Comparison of ENCODE assay signal across 19 cellular contexts in genomic region chr12:130619378-130619970, GRCh38.
DNase-seq lines count a peak whose midpoint lies in the region; ATAC-seq, FAIRE-seq and TF ChIP-seq lines count a peak whose summit lies in the region.
"Had no signal": no experiment of that assay in that cellular context is flagged by ENCODE, and none has a peak within 500 bp of the region (broad histone marks: within the 10 kb centered on the region; RNA-seq: fewer than 3 reads in every experiment).

No MANE protein-coding gene starts in this region.

- no peak overlapping the region for H3K27ac Mint-ChIP-seq in activated naive CD8-positive, alpha-beta T cell treated with anti-CD3 and anti-CD28 coated beads for 36 hours
- H3K27ac Mint-ChIP-seq in activated naive CD8-positive, alpha-beta T cell treated with anti-CD3 and anti-CD28 coated beads, Interleukin-2, amount 50 U/mL, for 24 hours, result no peak overlapping the region

- no peaks in the 10 kb centered on the region for H3K9me3 Mint-ChIP-seq in activated naive CD8-positive, alpha-beta T cell treated with anti-CD3 and anti-CD28 coated beads for 36 hours
- no peaks in the 10 kb centered on the region for H3K9me3 Mint-ChIP-seq in activated naive CD8-positive, alpha-beta T cell treated with anti-CD3 and anti-CD28 coated beads, Interleukin-2, amount 50 U/mL, for 24 hours

- H3K9me3 ChIP-seq in small intestine (ENCODE audit: control insufficient read depth, low read depth) (no peaks in the 10 kb centered on the region), kidney (ENCODE audit: control insufficient read depth in 1 of 2, low read length in 2 of 2) (peaks cover 3 to 9% of the 10 kb centered on the region in 2 donors)
- H3K9me3 ChIP-seq: Peyer's patch had no signal

- no peaks in the 10 kb centered on the region for H3K36me3 Mint-ChIP-seq in activated naive CD8-positive, alpha-beta T cell treated with anti-CD3 and anti-CD28 coated beads for 36 hours
- no peaks in the 10 kb centered on the region for H3K36me3 Mint-ChIP-seq in activated naive CD8-positive, alpha-beta T cell treated with anti-CD3 and anti-CD28 coated beads, Interleukin-2, amount 50 U/mL, for 24 hours (ENCODE audit: low read depth)

- H3K9ac ChIP-seq in kidney (ENCODE audit: low read length in 2 of 2), result no peak overlapping the region

- FAIRE-seq in islet of Langerhans (lab: Jason Lieb, UNC) (peak; percentile 47), small intestine (lab: Jason Lieb, UNC) (no peak), kidney (lab: Jason Lieb, UNC) (no peak)
- FAIRE-seq: A204.1, GM19239 had no signal

- TF ChIP-seq CTCF in kidney (IDR thresholded peaks at IDR 0.05; ENCODE audit: borderline replicate concordance, extremely low read depth, insufficient read depth), result no peak

- intact Hi-C loops in kidney (cut with DNase I), result no loop called here

- peak; percentile 11 for DNase-seq in activated naive CD8-positive, alpha-beta T cell treated with anti-CD3 and anti-CD28 coated beads for 36 hours
- no peak for DNase-seq in activated naive CD8-positive, alpha-beta T cell treated with anti-CD3 and anti-CD28 coated beads, Interleukin-2, amount 50 U/mL, for 24 hours
- DNase-seq in small intestine (peak; percentile 25), D341Med (ENCODE audit: low spot score) (no peak), kidney (no peak), activated gamma-delta T cell treated with Interleukin-2 at 50 U/mL for 16 hours (no peak)
- DNase-seq: H7, KG1, NCI-H1105, NCI-H146, NCI-H2029, NCI-H2227 treated with DMSO at 0.1 percent for 48 hours, NCI-H510A treated with DMSO at 0.1 percent for 48 hours, NCI-H82, Peyer's patch had no signal

- no peak overlapping the region for H3K4me3 Mint-ChIP-seq in activated naive CD8-positive, alpha-beta T cell treated with anti-CD3 and anti-CD28 coated beads for 36 hours
- no peak overlapping the region for H3K4me3 Mint-ChIP-seq in activated naive CD8-positive, alpha-beta T cell treated with anti-CD3 and anti-CD28 coated beads, Interleukin-2, amount 50 U/mL, for 24 hours

- no peaks in the 10 kb centered on the region for H3K27me3 ChIP-seq in small intestine (ENCODE audit: control insufficient read depth in 2 of 2, insufficient read depth in 2 of 2, low read length in 2 of 2)
- H3K27me3 ChIP-seq: Peyer's patch had no signal

- no peak overlapping the region for H3K27ac ChIP-seq in small intestine (ENCODE audit: low read depth in 1 of 2, low read length in 1 of 2)
- H3K27ac ChIP-seq in kidney (ENCODE audit: low read depth in 2 of 2, low read length in 2 of 2), result no peak overlapping the region
- H3K27ac ChIP-seq: Peyer's patch had no signal

- peaks cover 4% of the 10 kb centered on the region for H3K27me3 Mint-ChIP-seq in activated naive CD8-positive, alpha-beta T cell treated with anti-CD3 and anti-CD28 coated beads for 36 hours
- peaks cover under 1% of the 10 kb centered on the region for H3K27me3 Mint-ChIP-seq in activated naive CD8-positive, alpha-beta T cell treated with anti-CD3 and anti-CD28 coated beads, Interleukin-2, amount 50 U/mL, for 24 hours

- no peak for ATAC-seq in activated naive CD8-positive, alpha-beta T cell treated with anti-CD3 and anti-CD28 coated beads, Interleukin-2, amount 50 U/mL, for 24 hours
- ATAC-seq in HG03442 (IDR thresholded peaks at IDR 0.05; ENCODE audit: unreplicated experiment), result peak; percentile 50

- H3K4me1 Mint-ChIP-seq in activated naive CD8-positive, alpha-beta T cell treated with anti-CD3 and anti-CD28 coated beads for 36 hours, result peaks cover 4% of the 10 kb centered on the region
- H3K4me1 Mint-ChIP-seq in activated naive CD8-positive, alpha-beta T cell treated with anti-CD3 and anti-CD28 coated beads, Interleukin-2, amount 50 U/mL, for 24 hours, result no peaks in the 10 kb centered on the region

- H3K4me1 ChIP-seq in small intestine (ENCODE audit: control insufficient read depth in 2 of 2, insufficient read depth in 1 of 2, low read depth in 1 of 2, low read length in 1 of 2) (no peaks in the 10 kb centered on the region), kidney (ENCODE audit: control insufficient read depth in 1 of 2, insufficient read depth in 1 of 2, low read depth in 1 of 2, low read length in 2 of 2) (no peaks in the 10 kb centered on the region)
- H3K4me1 ChIP-seq: Peyer's patch had no signal

- H3K36me3 ChIP-seq in small intestine (ENCODE audit: control insufficient read depth in 2 of 2, insufficient read depth in 2 of 2, low read length in 2 of 2) (no peaks in the 10 kb centered on the region), kidney (ENCODE audit: control insufficient read depth in 1 of 2, insufficient read depth in 2 of 2, low read length in 2 of 2) (no peaks in the 10 kb centered on the region)
- H3K36me3 ChIP-seq: Peyer's patch had no signal

- WGBS in small intestine, 3 donors, result 39 to 62% (median 53%) methylated on average over 14 of the region's 14 CpGs

- no peak overlapping the region for H3K4me3 ChIP-seq in small intestine (ENCODE audit: low read depth in 1 of 2, low read length in 2 of 2)
- H3K4me3 ChIP-seq in kidney (ENCODE audit: low read length in 2 of 2), result no peak overlapping the region
- H3K4me3 ChIP-seq: Peyer's patch had no signal

Comparison
In these comparisons a context has a peak if more than half of its experiments do, and no peak if none do; other contexts are left out.
1. DNase-seq: peak in activated naive CD8-positive, alpha-beta T cell treated with anti-CD3 and anti-CD28 coated beads for 36 hours (single experiment) and small intestine (single experiment); none in activated naive CD8-positive, alpha-beta T cell treated with anti-CD3 and anti-CD28 coated beads, Interleukin-2, amount 50 U/mL, for 24 hours (single experiment), D341Med (single experiment), kidney (single experiment) and activated gamma-delta T cell treated with Interleukin-2 at 50 U/mL for 16 hours (single experiment).